ENCODE assay signal across 8 cellular contexts in genomic region chr1:16078925-16079656, GRCh38. TPM values are rescaled to one million over a fixed set of nuclear protein-coding genes. Genes with fewer than 3 reads are reported as not detected.
A peak's percentile ranks its signal among the peaks of the same experiment; 100 is the strongest.
DNase-seq lines count a peak whose midpoint lies in the region; ATAC-seq and TF ChIP-seq lines count a peak whose summit lies in the region.

No MANE protein-coding gene starts in this region.

- H3K27me3 Mint-ChIP-seq in T-helper 1 cell treated with Interleukin-12 subunit alpha and Interleukin-12 subunit beta and Interleukin-4 antibody, amounts not matched to agents 30 μg/mL and 1 μg/mL, for 36 hours (ENCODE audit: low read depth), result peaks cover 6% of the 10 kb centered on the region
- peaks cover 5% of the 10 kb centered on the region for H3K27me3 Mint-ChIP-seq in activated naive CD8-positive, alpha-beta T cell treated with anti-CD3 and anti-CD28 coated beads, Interleukin-2, amount 50 U/mL, for 24 hours

- H3K36me3 Mint-ChIP-seq in T-helper 1 cell treated with Interleukin-12 subunit alpha and Interleukin-12 subunit beta and Interleukin-4 antibody, amounts not matched to agents 30 μg/mL and 1 μg/mL, for 36 hours (ENCODE audit: low read depth), result no peaks in the 10 kb centered on the region
- H3K36me3 Mint-ChIP-seq in activated naive CD8-positive, alpha-beta T cell treated with anti-CD3 and anti-CD28 coated beads, Interleukin-2, amount 50 U/mL, for 24 hours (ENCODE audit: low read depth), result no peaks in the 10 kb centered on the region

- H3K4me3 ChIP-seq in AG10803 (ENCODE audit: low read length), result no peak overlapping the region

- peak overlapping the region; percentile 73 for H3K4me3 Mint-ChIP-seq in T-helper 1 cell treated with Interleukin-12 subunit alpha and Interleukin-12 subunit beta and Interleukin-4 antibody, amounts not matched to agents 30 μg/mL and 1 μg/mL, for 36 hours
- peak overlapping the region; percentile 45 for H3K4me3 Mint-ChIP-seq in activated naive CD8-positive, alpha-beta T cell treated with anti-CD3 and anti-CD28 coated beads, Interleukin-2, amount 50 U/mL, for 24 hours

- intact Hi-C loops in left cardiac atrium (cut with DNase I), result loop anchor here (1.0 to 5.0 kb wide), 3 partner anchors 108 to 283 kb away; no protein-coding TSS in a partner anchor

- ATAC-seq in GM21447 (IDR thresholded peaks at IDR 0.05; ENCODE audit: unreplicated experiment), result peak; percentile 68
- ATAC-seq in activated naive CD8-positive, alpha-beta T cell treated with anti-CD3 and anti-CD28 coated beads, Interleukin-2, amount 50 U/mL, for 24 hours, result peak; percentile 61
- ATAC-seq in left cardiac atrium, result peak; percentile 59 to 72
- no peak for ATAC-seq in HG02759 (IDR thresholded peaks at IDR 0.05; ENCODE audit: unreplicated experiment)

- peak; percentile 59 for DNase-seq in AG10803 (ENCODE audit: low read depth)
- peak; percentile 39 for DNase-seq in NCI-H146 treated with DMSO at 0.1 percent for 48 hours (lab: John Stamatoyannopoulos, UW; ENCODE audit: unreplicated experiment)
- DNase-seq in activated naive CD8-positive, alpha-beta T cell treated with anti-CD3 and anti-CD28 coated beads, Interleukin-2, amount 50 U/mL, for 24 hours, result peak; percentile 76
- DNase-seq in left cardiac atrium, result peak; percentile 79
- peak; percentile 58 for DNase-seq in renal cortical epithelial cell (ENCODE audit: low read depth)

- H3K27ac Mint-ChIP-seq in T-helper 1 cell treated with Interleukin-12 subunit alpha and Interleukin-12 subunit beta and Interleukin-4 antibody, amounts not matched to agents 30 μg/mL and 1 μg/mL, for 36 hours, result peak overlapping the region; percentile 90
- peak overlapping the region; percentile 59 for H3K27ac Mint-ChIP-seq in activated naive CD8-positive, alpha-beta T cell treated with anti-CD3 and anti-CD28 coated beads, Interleukin-2, amount 50 U/mL, for 24 hours

- peaks cover 6% of the 10 kb centered on the region for H3K4me1 Mint-ChIP-seq in T-helper 1 cell treated with Interleukin-12 subunit alpha and Interleukin-12 subunit beta and Interleukin-4 antibody, amounts not matched to agents 30 μg/mL and 1 μg/mL, for 36 hours (ENCODE audit: low read depth)
- H3K4me1 Mint-ChIP-seq in activated naive CD8-positive, alpha-beta T cell treated with anti-CD3 and anti-CD28 coated beads, Interleukin-2, amount 50 U/mL, for 24 hours, result peaks cover 8% of the 10 kb centered on the region

- H3K9me3 Mint-ChIP-seq in T-helper 1 cell treated with Interleukin-12 subunit alpha and Interleukin-12 subunit beta and Interleukin-4 antibody, amounts not matched to agents 30 μg/mL and 1 μg/mL, for 36 hours, result no peaks in the 10 kb centered on the region
- H3K9me3 Mint-ChIP-seq in activated naive CD8-positive, alpha-beta T cell treated with anti-CD3 and anti-CD28 coated beads, Interleukin-2, amount 50 U/mL, for 24 hours, result no peaks in the 10 kb centered on the region

- peak; percentile 94 for TF ChIP-seq CTCF in AG10803 (conservative IDR thresholded peaks at IDR 0.05; ENCODE audit: low read length)

RNA-seq across cellular contexts. Expression of gene FAM131C, which starts 5.6 kb away (rescaled TPM):
- total RNA-seq in left cardiac atrium, result 1 to 10 TPM; 3.2 to 6.5 TPM
- 0.52 and 1.5 TPM in 2 replicates for total RNA-seq in renal cortical epithelial cell

RNA-seq across cellular contexts. Expression of gene CLCNKB, which starts 35.5 kb away (rescaled TPM):
- total RNA-seq in left cardiac atrium (1 to 10 TPM; 2.2 to 2.5 TPM), renal cortical epithelial cell (0.35 and 0.60 TPM in 2 replicates)

RNA-seq across cellular contexts. Expression of gene CLCNKA, which starts 57.3 kb away (rescaled TPM):
- under 1 TPM; 0.26 to 0.38 TPM for total RNA-seq in left cardiac atrium
- 0.20 TPM in 1 of 2 replicates, not detected in the other for total RNA-seq in renal cortical epithelial cell
